ENCODE assay signal across 9 cellular contexts in genomic region chrX:116317409-116317808, GRCh38.
A peak's percentile ranks its signal among the peaks of the same experiment; 100 is the strongest.
DNase-seq lines count a peak whose midpoint lies in the region; TF ChIP-seq lines count a peak whose summit lies in the region.
"Had no signal": no experiment of that assay in that cellular context is flagged by ENCODE, and none has a peak within 500 bp of the region (broad histone marks: within the 10 kb centered on the region; RNA-seq: fewer than 3 reads in every experiment).

No MANE protein-coding gene starts in this region.

- H4K20me1 ChIP-seq in mammary epithelial cell (ENCODE audit: insufficient read depth, low read length): no peaks in the 10 kb centered on the region

- BruUV-seq in mammary epithelial cell (replicated peaks; lab: Mats Ljungman, UMichigan): no TSS peak

- no peak for TF ChIP-seq CTCF in mammary epithelial cell (conservative IDR thresholded peaks at IDR 0.05 in 1 of 2, IDR thresholded peaks at IDR 0.05 in 1 of 2; ENCODE audit: extremely low read depth in 1 of 2, insufficient read depth in 1 of 2, low read depth in 1 of 2, low read length in 2 of 2)

- CTCF ChIA-PET in mammary epithelial cell (lab: Charles Lee; ENCODE audit: low non-redundant PET): interaction anchor here (0.6 kb wide), 1 partner anchor 92 kb away, joined by 3 read pairs; no protein-coding TSS in a partner anchor

- no peak overlapping the region for H2AFZ ChIP-seq in mammary epithelial cell (ENCODE audit: low read depth, low read length)

- no peak overlapping the region for H3K4me2 ChIP-seq in mammary epithelial cell (ENCODE audit: insufficient read depth, low read depth, low read length)
- H3K4me2 ChIP-seq: KMS-11 had no signal

- no peak overlapping the region for H3K27ac ChIP-seq in mammary epithelial cell (ENCODE audit: insufficient read depth, low read depth, low read length)
- H3K27ac ChIP-seq: KMS-11 had no signal

- no peaks in the 10 kb centered on the region for H3K27me3 ChIP-seq in mammary epithelial cell (ENCODE audit: insufficient read depth, low read length)

- 66% methylated on average over 3 of the region's 3 CpGs for WGBS in mammary epithelial cell (ENCODE audit: low coverage, missing lambda C conversion rate)

- dilution Hi-C loops in mammary epithelial cell (cut with HindIII; ENCODE audit: low sequenced_read_pairs): no loop called here

- no peaks in the 10 kb centered on the region for H3K36me3 ChIP-seq in mammary epithelial cell (ENCODE audit: insufficient read depth, low read length)

- H3K9me3 ChIP-seq in mammary epithelial cell (replicated peaks; ENCODE audit: insufficient read depth, low read length): no peaks in the 10 kb centered on the region

- no peaks in the 10 kb centered on the region for H3K79me2 ChIP-seq in mammary epithelial cell (ENCODE audit: insufficient read depth, low read length)

- in situ Hi-C loops in mammary epithelial cell (cut with MboI; ENCODE audit: low sequenced_read_pairs in 2 of 2): no loop called here

- H3K9ac ChIP-seq in mammary epithelial cell (ENCODE audit: insufficient read depth, low read length): no peak overlapping the region
- H3K9ac ChIP-seq: KMS-11 had no signal

- intact Hi-C loops in mammary epithelial cell (cut with micrococcal nuclease): no loop called here

- DNase-seq in NCI-H1417 (lab: John Stamatoyannopoulos, UW): peak in 2 of 3 experiments; percentile 24 to 32
- no peak for DNase-seq in NCI-H1417 treated with DMSO at 0.1 percent for 48 hours (lab: John Stamatoyannopoulos, UW)
- peak; percentile 3 for DNase-seq in mammary epithelial cell
- DNase-seq in inferior parietal cortex (ENCODE audit: extremely low spot score): peak; percentile 3
- peak; percentile 8 for DNase-seq in stromal cell of bone marrow (ENCODE audit: low read depth)
- no peak for DNase-seq in activated effector memory CD4-positive, alpha-beta T cell treated with Interleukin-2 at 50 U/mL for 16 hours
- DNase-seq in NOMO-1 (lab: John Stamatoyannopoulos, UW; ENCODE audit: unreplicated experiment in 2 of 2): no peak
- no peak for DNase-seq in D341Med (ENCODE audit: low spot score)

- no peak overlapping the region for H3K4me3 ChIP-seq in mammary epithelial cell (replicated peaks in 1 of 3; ENCODE audit: insufficient read depth in 1 of 3, low read depth in 2 of 3, low read length in 3 of 3)

- H3K4me1 ChIP-seq in mammary epithelial cell (ENCODE audit: insufficient read depth, low read length): no peaks in the 10 kb centered on the region

Comparison
In these comparisons a context has a peak if more than half of its experiments do, and no peak if none do; other contexts are left out.
1. DNase-seq: peak in NCI-H1417 (2 of 3), mammary epithelial cell (single experiment), inferior parietal cortex (single experiment) and stromal cell of bone marrow (single experiment); none in NCI-H1417 treated with DMSO at 0.1 percent for 48 hours (single experiment), activated effector memory CD4-positive, alpha-beta T cell treated with Interleukin-2 at 50 U/mL for 16 hours (single experiment), NOMO-1 (0 of 2) and D341Med (single experiment).